In genomic region chr14:75960219-75960618, GRCh38 we compare ENCODE assay signal across 13 cellular contexts. TPM values are rescaled to one million over a fixed set of nuclear protein-coding genes. Genes with fewer than 3 reads are reported as not detected.
A peak's percentile ranks its signal among the peaks of the same experiment; 100 is the strongest.
DNase-seq lines count a peak whose midpoint lies in the region; ATAC-seq, FAIRE-seq and TF ChIP-seq lines count a peak whose summit lies in the region.
"Had no signal": no experiment of that assay in that cellular context is flagged by ENCODE, and none has a peak within 500 bp of the region (broad histone marks: within the 10 kb centered on the region; RNA-seq: fewer than 3 reads in every experiment).

No MANE protein-coding gene starts in this region.

- H3K9me3 ChIP-seq in endothelial cell of umbilical vein (replicated peaks; ENCODE audit: control insufficient read depth, insufficient read depth, low read length): no peaks in the 10 kb centered on the region
- H3K9me3 ChIP-seq in ovary: no peaks in the 10 kb centered on the region
- H3K9me3 ChIP-seq in effector memory CD4-positive, alpha-beta T cell (ENCODE audit: control insufficient read depth, low read length): no peaks in the 10 kb centered on the region
- H3K9me3 ChIP-seq: gastroesophageal sphincter had no signal

- H4K20me1 ChIP-seq in endothelial cell of umbilical vein (replicated peaks; ENCODE audit: control insufficient read depth, extremely low read depth, insufficient read depth, low read length): no peaks in the 10 kb centered on the region

- CTCF ChIA-PET in endothelial cell of umbilical vein (lab: Charles Lee): interaction anchor here (0.7 to 2.0 kb wide), 5 partner anchors 9 to 54 kb away, joined by 3 to 6 read pairs (median 3); no protein-coding TSS in a partner anchor

- H3K4me2 ChIP-seq in endothelial cell of umbilical vein (ENCODE audit: insufficient read depth, low read length): no peak overlapping the region

- intact Hi-C loops in endothelial cell of umbilical vein (cut with micrococcal nuclease) (no loop called here), ovary (cut with DNase I) (no loop called here)

- peaks cover 0 to 2% of the 10 kb centered on the region in 2 experiments for H3K36me3 ChIP-seq in endothelial cell of umbilical vein (ENCODE audit: control insufficient read depth in 2 of 2, extremely low read depth in 1 of 2, insufficient read depth in 2 of 2, low read length in 2 of 2)
- H3K36me3 ChIP-seq in ovary: no peaks in the 10 kb centered on the region
- no peaks in the 10 kb centered on the region for H3K36me3 ChIP-seq in effector memory CD4-positive, alpha-beta T cell (ENCODE audit: control insufficient read depth, insufficient read depth, low read length)

- H3K27ac ChIP-seq in endothelial cell of umbilical vein (ENCODE audit: insufficient read depth, low read depth, low read length): no peak overlapping the region
- no peak overlapping the region for H3K27ac ChIP-seq in ovary
- H3K27ac ChIP-seq in effector memory CD4-positive, alpha-beta T cell (ENCODE audit: insufficient read depth, low read length, poor library complexity, severe bottlenecking): no peak overlapping the region
- H3K27ac ChIP-seq: gastroesophageal sphincter had no signal

- ATAC-seq in GM19455 (IDR thresholded peaks at IDR 0.05; ENCODE audit: unreplicated experiment): peak; percentile 76
- ATAC-seq in HG02981 (IDR thresholded peaks at IDR 0.05; ENCODE audit: unreplicated experiment): peak; percentile 75
- ATAC-seq in HG03460 (IDR thresholded peaks at IDR 0.05; ENCODE audit: unreplicated experiment): no peak
- ATAC-seq: gastroesophageal sphincter, HCT116 had no signal

- H3K4me3 ChIP-seq in GM12865 (ENCODE audit: low read depth, low read length): no peak overlapping the region
- no peak overlapping the region for H3K4me3 ChIP-seq in endothelial cell of umbilical vein (replicated peaks in 1 of 3; ENCODE audit: insufficient read depth in 1 of 3, low read depth in 1 of 3, low read length in 3 of 3)
- H3K4me3 ChIP-seq in ovary: no peak overlapping the region
- H3K4me3 ChIP-seq in effector memory CD4-positive, alpha-beta T cell (ENCODE audit: insufficient read depth, low read depth, low read length, poor library complexity, severe bottlenecking): no peak overlapping the region
- H3K4me3 ChIP-seq: gastroesophageal sphincter had no signal

- POLR2A ChIA-PET in endothelial cell of umbilical vein (lab: Charles Lee): no interaction called here

- H3K27me3 ChIP-seq in endothelial cell of umbilical vein (ENCODE audit: control insufficient read depth in 2 of 2, insufficient read depth in 2 of 2, low read length in 2 of 2) (no peaks in the 10 kb centered on the region), ovary (no peaks in the 10 kb centered on the region)
- H3K27me3 ChIP-seq in effector memory CD4-positive, alpha-beta T cell (replicated peaks; ENCODE audit: control insufficient read depth, insufficient read depth, low read length, poor library complexity, severe bottlenecking): no peaks in the 10 kb centered on the region
- H3K27me3 ChIP-seq: gastroesophageal sphincter had no signal

- no peaks in the 10 kb centered on the region for H3K9me1 ChIP-seq in endothelial cell of umbilical vein (replicated peaks; ENCODE audit: control insufficient read depth, extremely low read depth, insufficient read depth, low read length)

- no peak overlapping the region for H2AFZ ChIP-seq in endothelial cell of umbilical vein (ENCODE audit: low read depth, low read length)

- H3K79me2 ChIP-seq in endothelial cell of umbilical vein (ENCODE audit: control insufficient read depth, insufficient read depth, low read length): no peaks in the 10 kb centered on the region

- peak; percentile 4 for FAIRE-seq in endothelial cell of umbilical vein (lab: Jason Lieb, UNC)

- TF ChIP-seq POLR2A in endothelial cell of umbilical vein (IDR thresholded peaks at IDR 0.05; ENCODE audit: low read depth, low read length) (no peak), ovary (IDR thresholded peaks at IDR 0.05) (no peak)

- WGBS in ovary, 3 donors: 76 to 86% (median 77%) methylated on average over 7 of the region's 7 CpGs

- DNase-seq in GM12865 (ENCODE audit: low read depth) (peak; percentile 91), endothelial cell of umbilical vein (ENCODE audit: low read depth, low spot score) (no peak), ovary (no peak), DMS79 treated with DMSO at 0.1 percent for 48 hours (lab: John Stamatoyannopoulos, UW) (no peak)
- DNase-seq in effector memory CD4-positive, alpha-beta T cell: no peak
- DNase-seq: activated CD4-positive, alpha-beta T cell treated with anti-CD3 and anti-CD28 coated beads, Interleukin-2, amount 50 U/mL, for 48 hours; NCI-H1417; NK-92 treated with Interleukin-12 subunit alpha and Interleukin-12 subunit beta, amount 100 ng/mL, for 24 hours had no signal

- no peak for TF ChIP-seq CTCF in GM12865 (IDR thresholded peaks at IDR 0.05; ENCODE audit: insufficient read depth, low read depth, low read length, missing control alignments)
- no peak for TF ChIP-seq CTCF in endothelial cell of umbilical vein (IDR thresholded peaks at IDR 0.05; ENCODE audit: extremely low read depth in 1 of 2, insufficient read depth in 1 of 2, low read depth in 1 of 2, low read length in 2 of 2)
- TF ChIP-seq CTCF in ovary (IDR thresholded peaks at IDR 0.05): no peak

- no peak for TF ChIP-seq EP300 in ovary (IDR thresholded peaks at IDR 0.05)

- H3K4me1 ChIP-seq in endothelial cell of umbilical vein (ENCODE audit: control insufficient read depth, extremely low read depth, insufficient read depth, low read length): no peaks in the 10 kb centered on the region
- no peaks in the 10 kb centered on the region for H3K4me1 ChIP-seq in ovary (ENCODE audit: insufficient read depth)
- no peaks in the 10 kb centered on the region for H3K4me1 ChIP-seq in effector memory CD4-positive, alpha-beta T cell (ENCODE audit: control insufficient read depth, insufficient read depth, low read length, poor library complexity, severe bottlenecking)
- H3K4me1 ChIP-seq: gastroesophageal sphincter had no signal

- no peak overlapping the region for H3K9ac ChIP-seq in endothelial cell of umbilical vein (replicated peaks; ENCODE audit: extremely low read depth, insufficient read depth, low read length)

- dilution Hi-C loops in endothelial cell of umbilical vein (cut with MboI; ENCODE audit: extremely low pct_ligation_motif_present, low sequenced_read_pairs): no loop called here

- BruUV-seq in endothelial cell of umbilical vein (replicated peaks; lab: Mats Ljungman, UMichigan): no TSS peak

TF ChIP-seq in endothelial cell of umbilical vein, 7 proteins besides CTCF, POLR2A, EP300 and RAD21:
- no peak for TF ChIP-seq POLR2AphosphoS5 (IDR thresholded peaks at IDR 0.05; ENCODE audit: insufficient read depth, low read depth, low read length)
- no peak for TF ChIP-seq JUN (IDR thresholded peaks at IDR 0.05; ENCODE audit: borderline replicate concordance, insufficient read depth, insufficient read length, low read depth)
- TF ChIP-seq FOS (IDR thresholded peaks at IDR 0.05; ENCODE audit: borderline replicate concordance, insufficient read depth, low read length): no peak
- TF ChIP-seq, protein P1, sequence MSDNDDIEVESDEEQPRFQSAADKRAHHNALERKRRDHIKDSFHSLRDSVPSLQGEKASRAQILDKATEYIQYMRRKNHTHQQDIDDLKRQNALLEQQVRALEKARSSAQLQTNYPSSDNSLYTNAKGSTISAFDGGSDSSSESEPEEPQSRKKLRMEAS (IDR thresholded peaks at IDR 0.05; ENCODE audit: insufficient read depth, insufficient read length): no peak
- TF ChIP-seq GATA2 (IDR thresholded peaks at IDR 0.05; ENCODE audit: insufficient read depth, insufficient read length, low read depth, low read length): no peak
- TF ChIP-seq EZH2 (IDR thresholded peaks at IDR 0.05; ENCODE audit: borderline replicate concordance, low read depth, low read length, severe bottlenecking): no peak
- TF ChIP-seq MYC (IDR thresholded peaks at IDR 0.05; ENCODE audit: low read depth, low read length): no peak
TF ChIP-seq in endothelial cell of umbilical vein: peak in this region for 0.

RNA-seq across cellular contexts. Expression of gene TGFB3, which starts 21.6 kb away (rescaled TPM):
- 5.4 and 6.0 TPM in 2 replicates for total RNA-seq in endothelial cell of umbilical vein
- 5.3 and 6.9 TPM in 2 replicates for polyA plus RNA-seq in endothelial cell of umbilical vein
- polyA plus RNA-seq in endothelial cell of umbilical vein (2011; cell fraction: cytosol; rRNA removed): 4.1 and 4.4 TPM in 2 replicates
- polyA plus RNA-seq in endothelial cell of umbilical vein (2011; cell fraction: nucleus; rRNA removed): 16.8 and 17.4 TPM in 2 replicates
- 2.8 and 3.7 TPM in 2 replicates for polyA plus RNA-seq in endothelial cell of umbilical vein (2012)
- 6.9 and 9.3 TPM in 2 replicates for polyA minus RNA-seq in endothelial cell of umbilical vein
- polyA minus RNA-seq in endothelial cell of umbilical vein (2011; cell fraction: cytosol; rRNA and poly(A)+ RNA removed): 3.7 TPM
- 6.1 and 8.4 TPM in 2 replicates for polyA minus RNA-seq in endothelial cell of umbilical vein (2011; cell fraction: nucleus; rRNA and poly(A)+ RNA removed)
- 10 to 100 TPM in 6 of 7 donors, 1 to 10 TPM in 1; 5.7 to 23.7 (median 16.4) TPM for total RNA-seq in ovary
- 10 to 100 TPM in 1 of 2 donors, 1 to 10 TPM in 1; 7.5 to 23.6 TPM for polyA plus RNA-seq in ovary

RNA-seq across cellular contexts. Expression of gene IFT43, which starts 25.3 kb away (rescaled TPM):
- total RNA-seq in endothelial cell of umbilical vein: 22.3 and 26.2 TPM in 2 replicates
- polyA plus RNA-seq in endothelial cell of umbilical vein: 36.9 and 39.0 TPM in 2 replicates
- polyA plus RNA-seq in endothelial cell of umbilical vein (2011; cell fraction: cytosol; rRNA removed): 47.3 and 48.8 TPM in 2 replicates
- 43.4 and 48.9 TPM in 2 replicates for polyA plus RNA-seq in endothelial cell of umbilical vein (2011; cell fraction: nucleus; rRNA removed)
- polyA plus RNA-seq in endothelial cell of umbilical vein (2012): 29.3 and 33.4 TPM in 2 replicates
- polyA minus RNA-seq in endothelial cell of umbilical vein: 23.5 and 27.5 TPM in 2 replicates
- 5.0 TPM for polyA minus RNA-seq in endothelial cell of umbilical vein (2011; cell fraction: cytosol; rRNA and poly(A)+ RNA removed)
- polyA minus RNA-seq in endothelial cell of umbilical vein (2011; cell fraction: nucleus; rRNA and poly(A)+ RNA removed): 34.2 and 36.6 TPM in 2 replicates
- total RNA-seq in ovary: 10 to 100 TPM; 23.7 to 48.8 (median 30.2) TPM
- 10 to 100 TPM; 14.2 to 33.0 TPM for polyA plus RNA-seq in ovary
